25 cellular contexts compared by ENCODE assay signal in the genomic region with DNA sequence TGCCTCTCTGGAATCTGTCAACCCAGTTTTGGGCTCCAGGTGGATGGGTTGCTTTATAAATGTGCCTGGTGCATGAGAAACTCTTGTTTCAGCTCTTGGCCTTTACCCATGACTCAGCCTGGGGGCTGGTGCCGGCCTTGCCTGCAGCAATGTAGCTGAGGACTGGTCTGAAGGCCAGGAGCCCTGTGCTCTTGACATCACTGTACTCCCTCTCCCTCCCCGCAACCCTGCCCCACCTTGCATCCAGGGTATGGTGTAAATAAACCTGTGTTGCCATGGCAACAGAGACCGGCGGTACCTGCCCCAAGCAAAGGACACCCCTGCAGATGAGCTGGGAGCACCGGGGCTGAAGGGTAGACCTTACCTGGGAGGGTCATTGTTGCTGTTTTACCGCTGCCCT. TPM values are rescaled to one million over a fixed set of nuclear protein-coding genes. Genes with fewer than 3 reads are reported as not detected.
DNase-seq lines count a peak whose midpoint lies in the region; ATAC-seq and TF ChIP-seq lines count a peak whose summit lies in the region.
"Had no signal": no experiment of that assay in that cellular context is flagged by ENCODE, and none has a peak within 500 bp of the region (broad histone marks: within the 10 kb centered on the region; RNA-seq: fewer than 3 reads in every experiment).

No MANE protein-coding gene starts in this region.

- TF ChIP-seq CTCF in sigmoid colon (IDR thresholded peaks at IDR 0.05) (no peak), RWPE1 (conservative IDR thresholded peaks at IDR 0.05; ENCODE audit: low read depth) (no peak)

- H3K4me3 ChIP-seq in sigmoid colon (no peak overlapping the region), SJCRH30 (no peak overlapping the region)
- H3K4me3 ChIP-seq: heart right ventricle, skin epidermis, upper lobe of left lung had no signal

- H3K36me3 ChIP-seq in sigmoid colon, result peaks cover 0 to 38% (median 9%) of the 10 kb centered on the region in 4 donors
- H3K36me3 ChIP-seq in SJCRH30, result no peaks in the 10 kb centered on the region
- H3K36me3 ChIP-seq: BE2C, upper lobe of left lung had no signal

- intact Hi-C loops in sigmoid colon (cut with DNase I), result no loop called here

- H3K27ac ChIP-seq in sigmoid colon (no peak overlapping the region), RWPE1 (no peak overlapping the region), SJCRH30 (no peak overlapping the region)
- H3K27ac ChIP-seq: heart right ventricle, HL-60, skin epidermis, upper lobe of left lung had no signal

- H3K4me1 ChIP-seq in sigmoid colon, result no peaks in the 10 kb centered on the region
- no peaks in the 10 kb centered on the region; the same call in 1 of the 2 replicates for H3K4me1 ChIP-seq in SJCRH30
- H3K4me1 ChIP-seq: BE2C, upper lobe of left lung had no signal

- DNase-seq in DMS53 (lab: John Stamatoyannopoulos, UW) (peak; percentile 63), DMS53 treated with DMSO at 0.1 percent for 48 hours (lab: John Stamatoyannopoulos, UW; ENCODE audit: unreplicated experiment) (no peak), amniotic epithelial cell (ENCODE audit: low read depth) (peak; percentile 22), iPS DF 19.7 (ENCODE audit: low read depth, low spot score) (peak; percentile 23), sigmoid colon (peak; percentile 40), RWPE1 (ENCODE audit: low spot score) (no peak), SJCRH30 (no peak)
- DNase-seq: 8988T; BE2C; Calu3; heart right ventricle; kidney glomerular epithelial cell; MV-4-11; NCI-H2081; NCI-H526; nephron progenitor cell; SIG-M5; stimulated activated CD4-positive, alpha-beta T cell treated with anti-CD3 and anti-CD28 coated beads, Interleukin-4, amount 100 ng/mL, for 1 hour; stimulated activated naive CD8-positive, alpha-beta T cell treated with anti-CD3 and anti-CD28 coated beads, Interleukin-15, amount 100 ng/mL, for 72 hours; upper lobe of left lung had no signal

- H3K9me3 ChIP-seq in sigmoid colon (no peaks in the 10 kb centered on the region), SJCRH30 (replicated peaks) (no peaks in the 10 kb centered on the region)
- H3K9me3 ChIP-seq: BE2C, heart right ventricle, upper lobe of left lung had no signal

- WGBS in sigmoid colon, 2 donors, result 82 to 83% methylated on average over 6 of the region's 6 CpGs

- no peak for TF ChIP-seq POLR2A in sigmoid colon (IDR thresholded peaks at IDR 0.05)

- TF ChIP-seq EP300 in sigmoid colon (IDR thresholded peaks at IDR 0.05), result no peak

- ATAC-seq in GM18502 (IDR thresholded peaks at IDR 0.05; ENCODE audit: poor library complexity, unreplicated experiment), result no peak
- ATAC-seq: stimulated activated naive CD8-positive, alpha-beta T cell treated with anti-CD3 and anti-CD28 coated beads, Interleukin-15, amount 100 ng/mL, for 72 hours had no signal

- CTCF ChIA-PET in RWPE1 (lab: Yijun Ruan, JAX), result interaction anchor here (0.6 kb wide), 1 partner anchor 121 kb away, joined by 3 read pairs; no protein-coding TSS in a partner anchor

- H3K27me3 ChIP-seq in sigmoid colon (no peaks in the 10 kb centered on the region), SJCRH30 (no peaks in the 10 kb centered on the region)
- H3K27me3 ChIP-seq: BE2C, heart right ventricle, upper lobe of left lung had no signal

- POLR2A ChIA-PET in RWPE1 (lab: Yijun Ruan, JAX; ENCODE audit: low non-redundant PET), result no interaction called here

RNA-seq across cellular contexts. Expression of a gene that starts 13.3 kb away (rescaled TPM):
- total RNA-seq in sigmoid colon, result not detected
- polyA plus RNA-seq in sigmoid colon, result 1 to 10 TPM; 3.2 to 5.4 (median 3.7) TPM
- total RNA-seq in SJCRH30 (2014; rRNA removed; shearing (Covaris generic)), result not detected in 2 replicates
- total RNA-seq: Calu3, cerebellum, progenitor cell of endocrine pancreas, upper lobe of left lung had no signal

RNA-seq across cellular contexts. Expression of a gene that starts 31.5 kb away (rescaled TPM):
- 10 to 100 TPM; 11.2 to 23.0 (median 15.9) TPM for total RNA-seq in sigmoid colon
- 1 to 10 TPM in 2 of 3 donors, under 1 TPM in 1; 0.69 to 4.3 (median 1.8) TPM for polyA plus RNA-seq in sigmoid colon
- total RNA-seq in SJCRH30 (2014; rRNA removed; shearing (Covaris generic)), result not detected in 2 replicates

Comparison
In these comparisons a context has a peak if more than half of its experiments do, and no peak if none do; other contexts are left out.
1. DNase-seq: peak in DMS53 (single experiment), amniotic epithelial cell (single experiment), iPS DF 19.7 (single experiment) and sigmoid colon (single experiment); none in DMS53 treated with DMSO at 0.1 percent for 48 hours (single experiment), RWPE1 (single experiment) and SJCRH30 (0 of 2).
2. RNA of a gene that starts 31.5 kb away (total RNA-seq): 11.2 to 23.0 TPM in sigmoid colon; not detected in SJCRH30; every median in the first group is over 10 times any median in the second.